10 cellular contexts compared by ENCODE assay signal in genomic region chr5:36728697-36729543, GRCh38.
DNase-seq lines count a peak whose midpoint lies in the region; ATAC-seq and TF ChIP-seq lines count a peak whose summit lies in the region.
"Had no signal": no experiment of that assay in that cellular context is flagged by ENCODE, and none has a peak within 500 bp of the region (broad histone marks: within the 10 kb centered on the region; RNA-seq: fewer than 3 reads in every experiment).

No MANE protein-coding gene starts in this region.

- peak; percentile 80 to 87 for DNase-seq in NCI-H524 (lab: John Stamatoyannopoulos, UW)
- no peak for DNase-seq in NCI-H524 treated with DMSO at 0.1 percent for 48 hours (lab: John Stamatoyannopoulos, UW)
- peak; percentile 91 for DNase-seq in Karpas-422
- DNase-seq in PC-9, result peak; percentile 25 to 65
- DNase-seq in colonic mucosa, result no peak
- peak in 1 of 2 donors; percentile 64 for DNase-seq in memory B cell (ENCODE audit: low spot score in 2 of 2)
- DNase-seq in islet precursor cell, result no peak

- no TSS peak for BruUV-seq in PC-9 (replicated peaks; lab: Mats Ljungman, UMichigan)

- H3K9me2 ChIP-seq in Karpas-422 (replicated peaks; ENCODE audit: insufficient read depth, low read length), result no peaks in the 10 kb centered on the region
- no peaks in the 10 kb centered on the region for H3K9me2 ChIP-seq in PC-9 (ENCODE audit: insufficient read depth)

- no peaks in the 10 kb centered on the region for H4K20me1 ChIP-seq in Karpas-422 (ENCODE audit: insufficient read depth, low read depth, low read length)
- no peaks in the 10 kb centered on the region for H4K20me1 ChIP-seq in PC-9 (ENCODE audit: insufficient read depth)
- H4K20me1 ChIP-seq: BLaER1 treated with 17β-estradiol and CSF1 and Interleukin-3, amounts not matched to agents 10 nM and 100 nM had no signal

- H3F3A ChIP-seq in PC-9 (ENCODE audit: insufficient read depth, low read depth), result no peaks in the 10 kb centered on the region

- peak overlapping the region; percentile 11 for H3K4me3 Mint-ChIP-seq in memory B cell
- H3K4me3 Mint-ChIP-seq: activated naive CD4-positive, alpha-beta T cell treated with anti-CD3 and anti-CD28 coated beads, Interleukin-2, amount 50 U/mL, for 24 hours had no signal

- no peak for ATAC-seq in memory B cell (ENCODE audit: low read depth)
- ATAC-seq in HG02610 (IDR thresholded peaks at IDR 0.05; ENCODE audit: unreplicated experiment), result no peak

- H3K9me3 ChIP-seq in Karpas-422 (ENCODE audit: low read length) (no peaks in the 10 kb centered on the region), PC-9 (ENCODE audit: insufficient read depth, low read depth) (no peaks in the 10 kb centered on the region), colonic mucosa (no peaks in the 10 kb centered on the region)

- H3K36me3 ChIP-seq in Karpas-422 (ENCODE audit: insufficient read depth, low read length), result no peaks in the 10 kb centered on the region
- no peaks in the 10 kb centered on the region for H3K36me3 ChIP-seq in PC-9 (ENCODE audit: low read depth)
- H3K36me3 ChIP-seq in colonic mucosa, result no peaks in the 10 kb centered on the region
- H3K36me3 ChIP-seq: BLaER1 treated with 17β-estradiol and CSF1 and Interleukin-3, amounts not matched to agents 10 nM and 100 nM had no signal

- no peaks in the 10 kb centered on the region for H3K27me3 Mint-ChIP-seq in memory B cell

- peaks cover 10% of the 10 kb centered on the region for H3K4me1 Mint-ChIP-seq in memory B cell

- H3K27ac ChIP-seq in Karpas-422 (ENCODE audit: low read length), result no peak overlapping the region
- no peak overlapping the region for H3K27ac ChIP-seq in PC-9
- H3K27ac ChIP-seq in colonic mucosa, result no peak overlapping the region
- H3K27ac ChIP-seq: BLaER1 treated with 17β-estradiol and CSF1 and Interleukin-3, amounts not matched to agents 10 nM and 100 nM had no signal

- H3K9ac ChIP-seq in Karpas-422 (ENCODE audit: low read length) (no peak overlapping the region), colonic mucosa (ENCODE audit: low read depth in 2 of 2, low read length in 2 of 2) (no peak overlapping the region)
- H3K9ac ChIP-seq: BLaER1 treated with 17β-estradiol and CSF1 and Interleukin-3, amounts not matched to agents 10 nM and 100 nM had no signal

- H3K27me3 ChIP-seq in Karpas-422 (ENCODE audit: low read length), result no peaks in the 10 kb centered on the region
- H3K27me3 ChIP-seq in PC-9 (ENCODE audit: insufficient read depth, low read depth), result no peaks in the 10 kb centered on the region
- H3K27me3 ChIP-seq in colonic mucosa, result no peaks in the 10 kb centered on the region
- H3K27me3 ChIP-seq: BLaER1 treated with 17β-estradiol and CSF1 and Interleukin-3, amounts not matched to agents 10 nM and 100 nM had no signal

- TF ChIP-seq CTCF in PC-9 (conservative IDR thresholded peaks at IDR 0.05) (peak; percentile 89), colonic mucosa (IDR thresholded peaks at IDR 0.05) (peak; percentile 81)

- no peak overlapping the region for H2AFZ ChIP-seq in Karpas-422 (ENCODE audit: low read length)
- no peak overlapping the region for H2AFZ ChIP-seq in PC-9

- no peaks in the 10 kb centered on the region for H3K9me3 Mint-ChIP-seq in memory B cell
- H3K9me3 Mint-ChIP-seq: activated naive CD4-positive, alpha-beta T cell treated with anti-CD3 and anti-CD28 coated beads, Interleukin-2, amount 50 U/mL, for 24 hours had no signal

- CTCF ChIA-PET in PC-9 (lab: Charles Lee), result interaction anchor here (0.6 to 1.4 kb wide), 4 partner anchors 142 to 351 kb away, joined by 4 to 26 read pairs (median 5); no protein-coding TSS in a partner anchor

- POLR2A ChIA-PET in PC-9 (lab: Charles Lee; ENCODE audit: unreplicated experiment), result no interaction called here

- H3K27ac Mint-ChIP-seq in memory B cell, result no peak overlapping the region
- H3K27ac Mint-ChIP-seq: activated naive CD4-positive, alpha-beta T cell treated with anti-CD3 and anti-CD28 coated beads, Interleukin-2, amount 50 U/mL, for 24 hours had no signal

- H3K79me2 ChIP-seq in Karpas-422 (ENCODE audit: low read length), result no peaks in the 10 kb centered on the region
- H3K79me2 ChIP-seq in PC-9 (ENCODE audit: low read depth), result no peaks in the 10 kb centered on the region

- H3K4me1 ChIP-seq in Karpas-422 (ENCODE audit: low read length) (peaks cover 25% of the 10 kb centered on the region), PC-9 (replicated peaks; ENCODE audit: insufficient read depth) (no peaks in the 10 kb centered on the region), colonic mucosa (no peaks in the 10 kb centered on the region)

- no peaks in the 10 kb centered on the region for H3K36me3 Mint-ChIP-seq in memory B cell
- H3K36me3 Mint-ChIP-seq: activated naive CD4-positive, alpha-beta T cell treated with anti-CD3 and anti-CD28 coated beads, Interleukin-2, amount 50 U/mL, for 24 hours had no signal

- no peak overlapping the region for H3K4me3 ChIP-seq in Karpas-422 (ENCODE audit: low read length)
- no peak overlapping the region for H3K4me3 ChIP-seq in PC-9
- H3K4me3 ChIP-seq in colonic mucosa, result no peak overlapping the region
- H3K4me3 ChIP-seq: BLaER1 treated with 17β-estradiol and CSF1 and Interleukin-3, amounts not matched to agents 10 nM and 100 nM had no signal

- intact Hi-C loops in PC-9 (cut with micrococcal nuclease; ENCODE audit: unreplicated experiment), result loop anchor here (1.0 kb wide), 1 partner anchor 277 kb away; no protein-coding TSS in a partner anchor
- intact Hi-C loops in colonic mucosa (cut with DNase I), result no loop called here

- peak overlapping the region; percentile 15 for H3K4me2 ChIP-seq in Karpas-422 (ENCODE audit: low read depth, low read length, poor library complexity, severe bottlenecking)
- no peak overlapping the region for H3K4me2 ChIP-seq in PC-9
- H3K4me2 ChIP-seq: BLaER1 treated with 17β-estradiol and CSF1 and Interleukin-3, amounts not matched to agents 10 nM and 100 nM had no signal

Comparison
In these comparisons a context has a peak if more than half of its experiments do, and no peak if none do; other contexts are left out.
1. DNase-seq: peak in NCI-H524 (2 of 2), Karpas-422 (single experiment) and PC-9 (2 of 2); none in NCI-H524 treated with DMSO at 0.1 percent for 48 hours (single experiment), colonic mucosa (single experiment) and islet precursor cell (single experiment).